12 cellular contexts compared by ENCODE assay signal in genomic region chr18:24112874-24113615, GRCh38. TPM values are rescaled to one million over a fixed set of nuclear protein-coding genes. Genes with fewer than 3 reads are reported as not detected.
DNase-seq lines count a peak whose midpoint lies in the region; ATAC-seq and TF ChIP-seq lines count a peak whose summit lies in the region.
"Had no signal": no experiment of that assay in that cellular context is flagged by ENCODE, and none has a peak within 500 bp of the region (broad histone marks: within the 10 kb centered on the region; RNA-seq: fewer than 3 reads in every experiment).

No MANE protein-coding gene starts in this region.

- no peak for DNase-seq in activated naive CD8-positive, alpha-beta T cell treated with anti-CD3 and anti-CD28 coated beads for 36 hours
- DNase-seq in SHP77 treated with DMSO at 0.1 percent for 48 hours (lab: John Stamatoyannopoulos, UW): peak; percentile 50
- DNase-seq in foreskin fibroblast: peak; percentile 70 to 84
- peak; percentile 24 for DNase-seq in stromal cell of bone marrow (ENCODE audit: low read depth)
- no peak for DNase-seq in nucleus accumbens (lab: John Stamatoyannopoulos, UW)
- DNase-seq: stimulated activated CD4-positive, alpha-beta T cell treated with anti-CD3 and anti-CD28 coated beads, Interleukin-12 subunit alpha, Interleukin-12 subunit beta, amount 100 ng/mL, for 4 hours; testis had no signal

- no peak for ATAC-seq in HG02970 (IDR thresholded peaks at IDR 0.05; ENCODE audit: low FRiP score, unreplicated experiment)
- no peak for ATAC-seq in HG03457 (IDR thresholded peaks at IDR 0.05; ENCODE audit: unreplicated experiment)

- H3K9me3 Mint-ChIP-seq in activated naive CD8-positive, alpha-beta T cell (ENCODE audit: low read depth): no peaks in the 10 kb centered on the region
- H3K9me3 Mint-ChIP-seq in activated naive CD8-positive, alpha-beta T cell treated with anti-CD3 and anti-CD28 coated beads for 36 hours: no peaks in the 10 kb centered on the region
- H3K9me3 Mint-ChIP-seq: mesothelial cell of epicardium had no signal

- H3K4me1 Mint-ChIP-seq in activated naive CD8-positive, alpha-beta T cell (ENCODE audit: low read depth): peaks cover 26% of the 10 kb centered on the region
- H3K4me1 Mint-ChIP-seq in activated naive CD8-positive, alpha-beta T cell treated with anti-CD3 and anti-CD28 coated beads for 36 hours: peaks cover 36% of the 10 kb centered on the region
- H3K4me1 Mint-ChIP-seq: mesothelial cell of epicardium had no signal

- H3K27me3 Mint-ChIP-seq in activated naive CD8-positive, alpha-beta T cell: no peaks in the 10 kb centered on the region
- H3K27me3 Mint-ChIP-seq in activated naive CD8-positive, alpha-beta T cell treated with anti-CD3 and anti-CD28 coated beads for 36 hours: no peaks in the 10 kb centered on the region
- H3K27me3 Mint-ChIP-seq: B cell had no signal

- H3K27ac Mint-ChIP-seq in activated naive CD8-positive, alpha-beta T cell: peak overlapping the region; percentile 51
- H3K27ac Mint-ChIP-seq in activated naive CD8-positive, alpha-beta T cell treated with anti-CD3 and anti-CD28 coated beads for 36 hours: no peak overlapping the region
- H3K27ac Mint-ChIP-seq: B cell, mesothelial cell of epicardium had no signal

- no peak overlapping the region for H3K4me3 Mint-ChIP-seq in activated naive CD8-positive, alpha-beta T cell
- H3K4me3 Mint-ChIP-seq in activated naive CD8-positive, alpha-beta T cell treated with anti-CD3 and anti-CD28 coated beads for 36 hours: no peak overlapping the region
- H3K4me3 Mint-ChIP-seq: B cell, mesothelial cell of epicardium had no signal

- H3K36me3 Mint-ChIP-seq in activated naive CD8-positive, alpha-beta T cell: peaks cover 3% of the 10 kb centered on the region
- H3K36me3 Mint-ChIP-seq in activated naive CD8-positive, alpha-beta T cell treated with anti-CD3 and anti-CD28 coated beads for 36 hours: peaks cover 14% of the 10 kb centered on the region

- no peak overlapping the region for H3K4me3 ChIP-seq in foreskin fibroblast (ENCODE audit: low read depth in 1 of 2, low read length in 2 of 2)
- H3K4me3 ChIP-seq: testis had no signal

- TF ChIP-seq CTCF in foreskin fibroblast (IDR thresholded peaks at IDR 0.05; ENCODE audit: low read depth, low read length): no peak

RNA-seq across cellular contexts. Expression of gene CABYR, which starts 25.8 kb away (rescaled TPM):
- total RNA-seq in activated naive CD8-positive, alpha-beta T cell treated with anti-CD3 and anti-CD28 coated beads for 36 hours: 1 to 10 TPM; 1.6 to 1.9 TPM

Comparison
In these comparisons a context has a peak if more than half of its experiments do, and no peak if none do; other contexts are left out.
1. DNase-seq: peak in SHP77 treated with DMSO at 0.1 percent for 48 hours (single experiment), foreskin fibroblast (2 of 2) and stromal cell of bone marrow (single experiment); none in activated naive CD8-positive, alpha-beta T cell treated with anti-CD3 and anti-CD28 coated beads for 36 hours (single experiment) and nucleus accumbens (0 of 56).